8 cellular contexts compared by ENCODE assay signal in genomic region chr4:177047070-177047850, GRCh38.
DNase-seq lines count a peak whose midpoint lies in the region; ATAC-seq and TF ChIP-seq lines count a peak whose summit lies in the region.

No MANE protein-coding gene starts in this region.

- no peaks in the 10 kb centered on the region for H3K36me3 Mint-ChIP-seq in activated T-helper 17 cell treated with anti-CD3 and anti-CD28 coated beads, Interleukin-2, amount 50 U/mL, for 72 hours (ENCODE audit: low read depth)

- H4K20me1 ChIP-seq in OCI-LY3 (ENCODE audit: insufficient read depth, low read length) = no peaks in the 10 kb centered on the region

- no peaks in the 10 kb centered on the region for H3K79me2 ChIP-seq in OCI-LY3 (ENCODE audit: low read length)

- peak; percentile 48 for ATAC-seq in GM19468 (IDR thresholded peaks at IDR 0.05; ENCODE audit: extremely low read depth, unreplicated experiment)
- peak; percentile 89 for ATAC-seq in HG03521 (IDR thresholded peaks at IDR 0.05; ENCODE audit: unreplicated experiment)
- peak; percentile 70 for ATAC-seq in activated T-helper 17 cell treated with anti-CD3 and anti-CD28 coated beads, Interleukin-2, amount 50 U/mL, for 72 hours (replicated peaks)

- peak overlapping the region; percentile 8; the same call in 1 of the 2 replicates for H3K4me2 ChIP-seq in OCI-LY3 (ENCODE audit: low read length)

- no peak overlapping the region for H3K9ac ChIP-seq in OCI-LY3 (ENCODE audit: low read length)

- H3K27me3 Mint-ChIP-seq in activated T-helper 17 cell treated with anti-CD3 and anti-CD28 coated beads, Interleukin-2, amount 50 U/mL, for 72 hours = peaks cover 9% of the 10 kb centered on the region

- intact Hi-C loops in posterior cingulate gyrus (cut with DNase I) = loop anchor here (2.0 to 5.0 kb wide), 2 partner anchors 255 to 668 kb away; partner anchors contain the start of gene VEGFC

- H3K36me3 ChIP-seq in OCI-LY3 (replicated peaks; ENCODE audit: low read depth, low read length) = no peaks in the 10 kb centered on the region

- no peaks in the 10 kb centered on the region for H3K4me1 Mint-ChIP-seq in activated T-helper 17 cell treated with anti-CD3 and anti-CD28 coated beads, Interleukin-2, amount 50 U/mL, for 72 hours

- peaks cover 5% of the 10 kb centered on the region; the same call in 1 of the 2 replicates for H3K4me1 ChIP-seq in OCI-LY3 (ENCODE audit: low read length)

- TF ChIP-seq CTCF in OCI-LY3 (IDR thresholded peaks at IDR 0.05; ENCODE audit: low read depth, low read length) = peak; percentile 93

- DNase-seq in DMS53 treated with DMSO at 0.1 percent for 48 hours (lab: John Stamatoyannopoulos, UW; ENCODE audit: unreplicated experiment) = peak; percentile 34
- DNase-seq in globus pallidus (ENCODE audit: low spot score) = peak; percentile 67
- peak in 9 of 10 donors; percentile 31 to 94 (median 69) for DNase-seq in posterior cingulate gyrus
- DNase-seq in OCI-M2 (lab: John Stamatoyannopoulos, UW; ENCODE audit: unreplicated experiment) = no peak

- no peak overlapping the region for H3K27ac Mint-ChIP-seq in activated T-helper 17 cell treated with anti-CD3 and anti-CD28 coated beads, Interleukin-2, amount 50 U/mL, for 72 hours

- H3K9me3 ChIP-seq in OCI-LY3 (ENCODE audit: insufficient read depth, low read length) = no peaks in the 10 kb centered on the region

- H3K4me3 Mint-ChIP-seq in activated T-helper 17 cell treated with anti-CD3 and anti-CD28 coated beads, Interleukin-2, amount 50 U/mL, for 72 hours = no peak overlapping the region

- no peak overlapping the region for H3K4me3 ChIP-seq in OCI-LY3 (ENCODE audit: low read length)

- no peak overlapping the region for H3K27ac ChIP-seq in OCI-LY3 (ENCODE audit: low read length)

- 0 out of 2 replicates have a peak overlapping the region, but pooled peaks have one; percentile 28 for H2AFZ ChIP-seq in OCI-LY3 (ENCODE audit: low read depth, low read length)

- peaks cover 15% of the 10 kb centered on the region for H3K27me3 ChIP-seq in OCI-LY3 (ENCODE audit: low read depth, low read length)

- no peaks in the 10 kb centered on the region for H3K9me3 Mint-ChIP-seq in activated T-helper 17 cell treated with anti-CD3 and anti-CD28 coated beads, Interleukin-2, amount 50 U/mL, for 72 hours
